ENCODE assay signal across 8 cellular contexts in the genomic region with DNA sequence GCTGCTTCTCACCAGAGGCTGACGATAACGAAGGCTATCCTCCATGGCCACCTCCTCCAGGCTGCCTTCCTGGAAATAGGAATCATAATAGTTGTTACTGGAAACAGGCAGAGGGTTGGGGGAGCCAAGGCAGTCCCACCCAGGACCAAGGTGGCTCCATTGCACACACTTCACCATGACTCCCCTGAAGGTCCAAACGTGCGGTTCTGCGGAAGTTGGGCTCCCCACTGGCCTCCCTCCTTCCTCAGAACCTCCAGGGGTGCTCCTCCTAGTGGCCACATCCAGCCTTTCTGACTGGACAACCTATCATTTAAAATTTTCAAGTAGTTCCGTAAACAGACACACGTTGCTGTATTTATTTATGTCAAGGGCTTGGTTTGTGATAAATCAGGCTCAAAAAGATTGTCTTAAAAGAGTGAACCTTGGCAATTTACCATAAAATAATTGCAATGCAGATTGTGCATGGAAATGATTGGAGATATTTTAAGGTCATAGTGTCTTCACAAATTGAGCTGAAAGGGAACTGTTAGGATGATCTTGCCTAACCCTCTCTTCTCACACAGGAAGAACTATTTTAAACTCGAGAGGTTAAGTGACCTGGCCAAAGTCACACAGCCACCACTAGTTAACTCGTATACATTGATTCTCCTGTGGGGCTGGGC.
DNase-seq lines count a peak whose midpoint lies in the region; ATAC-seq and TF ChIP-seq lines count a peak whose summit lies in the region.

No MANE protein-coding gene starts in this region.

- H3K9me3 Mint-ChIP-seq in nephron progenitor cell, result no peaks in the 10 kb centered on the region

- POLR2A ChIA-PET in AG04449 (lab: Yijun Ruan, JAX), result no interaction called here

- H3K27ac Mint-ChIP-seq in nephron progenitor cell, result no peak overlapping the region

- CTCF ChIA-PET in AG04449 (lab: Yijun Ruan, JAX), result interaction anchor here (0.8 to 7.8 kb wide), 12 partner anchors 10 to 218 kb away, joined by 3 to 71 read pairs (median 4); a partner anchor contains a TSS

- H3K27me3 Mint-ChIP-seq in nephron progenitor cell (ENCODE audit: low read depth, poor library complexity), result peaks cover 4% of the 10 kb centered on the region

- H3K36me3 Mint-ChIP-seq in nephron progenitor cell (ENCODE audit: low read depth), result no peaks in the 10 kb centered on the region

- peak overlapping the region; percentile 91 for H3K4me3 Mint-ChIP-seq in nephron progenitor cell

- DNase-seq in AG04449 (ENCODE audit: low read depth, low spot score) (no peak), GM13977 (ENCODE audit: low spot score) (peak; percentile 71), NCI-H82 (lab: John Stamatoyannopoulos, UW) (peak; percentile 49), fibroblast of gingiva (ENCODE audit: low read depth) (peak; percentile 36), nephron progenitor cell (peak; percentile 43), HK-2 (ENCODE audit: unreplicated experiment) (no peak)
- peak; percentile 45 for DNase-seq in activated CD8-positive, alpha-beta memory T cell treated with anti-CD3 and anti-CD28 coated beads, Interleukin-2, amount 50 U/mL, for 4 hours

- in situ Hi-C loops in GM13977 (cut with MboI; ENCODE audit: low pct_unique_long_range_greater_than_20kb, low sequenced_read_pairs, unreplicated experiment), result no loop called here

- TF ChIP-seq CTCF in AG04449 (IDR thresholded peaks at IDR 0.05; ENCODE audit: insufficient read depth, low read length, missing control alignments) (peak; percentile 61), GM13977 (IDR thresholded peaks at IDR 0.05; ENCODE audit: extremely low read depth, insufficient read depth, missing control alignments) (peak; percentile 72), nephron progenitor cell (IDR thresholded peaks at IDR 0.05) (peak; percentile 59)

- peaks cover 58% of the 10 kb centered on the region for H3K4me1 Mint-ChIP-seq in nephron progenitor cell

- H3K4me3 ChIP-seq in AG04449 (ENCODE audit: low read depth, low read length), result no peak overlapping the region

- no peak for ATAC-seq in GM21717 (IDR thresholded peaks at IDR 0.05; ENCODE audit: unreplicated experiment)

Comparison
In these comparisons a context has a peak if more than half of its experiments do, and no peak if none do; other contexts are left out.
1. DNase-seq: peak in GM13977 (single experiment), NCI-H82 (single experiment), activated CD8-positive, alpha-beta memory T cell treated with anti-CD3 and anti-CD28 coated beads, Interleukin-2, amount 50 U/mL, for 4 hours (single experiment), fibroblast of gingiva (single experiment) and nephron progenitor cell (single experiment); none in AG04449 (single experiment) and HK-2 (single experiment).
2. Peak in every context shown above with its lines, with median percentiles within 50 percentile points of each other: CTCF ChIP-seq.